Comparison of ENCODE assay signal across 11 cellular contexts in genomic region chr7:26857170-26857533, GRCh38. TPM values are rescaled to one million over a fixed set of nuclear protein-coding genes. Genes with fewer than 3 reads are reported as not detected.
DNase-seq lines count a peak whose midpoint lies in the region; ATAC-seq and TF ChIP-seq lines count a peak whose summit lies in the region.
"Had no signal": no experiment of that assay in that cellular context is flagged by ENCODE, and none has a peak within 500 bp of the region (broad histone marks: within the 10 kb centered on the region; RNA-seq: fewer than 3 reads in every experiment).

No MANE protein-coding gene starts in this region.

- intact Hi-C loops in CD8-positive, alpha-beta T cell (cut with DNase I, micrococcal nuclease), result loop anchor here in 1 of 2 experiments (5.0 kb wide), 1 partner anchor 990 kb away; no protein-coding TSS in a partner anchor
- intact Hi-C loops in naive thymus-derived CD4-positive, alpha-beta T cell (cut with micrococcal nuclease), result loop anchor here in 1 of 2 donors (10.0 kb wide), 1 partner anchor 482 kb away; no protein-coding TSS in a partner anchor
- intact Hi-C loops in activated T-helper 2 cell treated with anti-CD3 and anti-CD28 coated beads, Interferon-gamma antibody, Interleukin-2, Interleukin-4, amounts not matched to agents 10 μg/mL and 5 μg/mL and 100 μg/mL, durations not matched to agents 14 hours and 24 hours and 36 hours (cut with micrococcal nuclease), result loop anchor here (5.0 to 10.0 kb wide), 2 partner anchors 305 to 388 kb away; partner anchors contain the start of gene EVX1

- peaks cover 4% of the 10 kb centered on the region for H3K27me3 ChIP-seq in CD8-positive, alpha-beta T cell (ENCODE audit: insufficient read depth, low read length)
- H3K27me3 ChIP-seq in gastroesophageal sphincter, result no peaks in the 10 kb centered on the region
- H3K27me3 ChIP-seq in naive thymus-derived CD4-positive, alpha-beta T cell (ENCODE audit: control insufficient read depth in 2 of 2, insufficient read depth in 2 of 2, low read length in 2 of 2), result peaks cover 0 to 28% of the 10 kb centered on the region in 2 donors

- DNase-seq in CD8-positive, alpha-beta T cell, result no peak
- DNase-seq in RWPE1 (ENCODE audit: low spot score), result no peak
- no peak for DNase-seq in osteocyte (ENCODE audit: extremely low spot score, unreplicated experiment)
- no peak for DNase-seq in naive thymus-derived CD4-positive, alpha-beta T cell
- no peak for DNase-seq in stimulated activated CD4-positive, alpha-beta T cell treated with anti-CD3 and anti-CD28 coated beads, Interleukin-12 subunit alpha, Interleukin-12 subunit beta, amount 100 ng/mL, for 4 hours
- no peak for DNase-seq in AG20443 (ENCODE audit: low spot score)
- no peak for DNase-seq in activated T-helper 2 cell treated with anti-CD3 and anti-CD28 coated beads, Interferon-gamma antibody, Interleukin-2, Interleukin-4, amounts not matched to agents 10 μg/mL and 5 μg/mL and 100 μg/mL, durations not matched to agents 14 hours and 24 hours and 36 hours (ENCODE audit: low spot score)

- H3K4me3 Mint-ChIP-seq in CD8-positive, alpha-beta T cell, result peak overlapping the region; percentile 11
- peak overlapping the region; percentile 7 for H3K4me3 Mint-ChIP-seq in osteocyte (ENCODE audit: unreplicated experiment)
- H3K4me3 Mint-ChIP-seq in naive thymus-derived CD4-positive, alpha-beta T cell, result peak overlapping the region in 5 of 10 donors; percentile 23 to 70 (median 30)
- H3K4me3 Mint-ChIP-seq in activated T-helper 2 cell treated with anti-CD3 and anti-CD28 coated beads, Interferon-gamma antibody, Interleukin-2, Interleukin-4, amounts not matched to agents 10 μg/mL and 5 μg/mL and 100 μg/mL, durations not matched to agents 14 hours and 24 hours and 36 hours (ENCODE audit: low read depth), result no peak overlapping the region
- H3K4me3 Mint-ChIP-seq: central memory CD8-positive, alpha-beta T cell; T-helper 1 cell treated with Interleukin-12 subunit alpha and Interleukin-12 subunit beta and Interleukin-4 antibody, amounts not matched to agents 30 μg/mL and 1 μg/mL, for 36 hours had no signal

- no peaks in the 10 kb centered on the region for H3K4me1 ChIP-seq in CD8-positive, alpha-beta T cell (ENCODE audit: insufficient read depth, low read length)
- H3K4me1 ChIP-seq in gastroesophageal sphincter, result peaks cover 2 to 73% (median 4%) of the 10 kb centered on the region in 3 donors
- H3K4me1 ChIP-seq in naive thymus-derived CD4-positive, alpha-beta T cell (ENCODE audit: control insufficient read depth in 2 of 2, insufficient read depth in 2 of 2, low read length in 2 of 2), result no peaks in the 10 kb centered on the region
- H3K4me1 ChIP-seq: BLaER1 had no signal

- H3K36me3 ChIP-seq in CD8-positive, alpha-beta T cell (ENCODE audit: insufficient read depth, low read length), result no peaks in the 10 kb centered on the region
- no peaks in the 10 kb centered on the region for H3K36me3 ChIP-seq in gastroesophageal sphincter
- H3K36me3 ChIP-seq in naive thymus-derived CD4-positive, alpha-beta T cell (ENCODE audit: control insufficient read depth in 2 of 3, insufficient read depth in 3 of 3, low read length in 3 of 3), result no peaks in the 10 kb centered on the region
- H3K36me3 ChIP-seq: BLaER1 had no signal

- POLR2A ChIA-PET in CD8-positive, alpha-beta T cell (lab: Charles Lee), result no interaction called here
- POLR2A ChIA-PET in RWPE1 (lab: Yijun Ruan, JAX; ENCODE audit: low non-redundant PET), result no interaction called here
- POLR2A ChIA-PET in naive thymus-derived CD4-positive, alpha-beta T cell (lab: Charles Lee), result no interaction called here

- TF ChIP-seq EP300 in gastroesophageal sphincter (IDR thresholded peaks at IDR 0.05), result no peak

- peaks cover 38% of the 10 kb centered on the region for H3K27me3 Mint-ChIP-seq in CD8-positive, alpha-beta T cell (ENCODE audit: low read depth)
- H3K27me3 Mint-ChIP-seq in osteocyte (ENCODE audit: unreplicated experiment), result peaks cover 69% of the 10 kb centered on the region
- peaks cover 50 to 77% (median 65%) of the 10 kb centered on the region in 5 donors for H3K27me3 Mint-ChIP-seq in naive thymus-derived CD4-positive, alpha-beta T cell
- H3K27me3 Mint-ChIP-seq in activated T-helper 2 cell treated with anti-CD3 and anti-CD28 coated beads, Interferon-gamma antibody, Interleukin-2, Interleukin-4, amounts not matched to agents 10 μg/mL and 5 μg/mL and 100 μg/mL, durations not matched to agents 14 hours and 24 hours and 36 hours (ENCODE audit: low read depth), result peaks cover 62% of the 10 kb centered on the region

- no peak overlapping the region for H3K27ac Mint-ChIP-seq in CD8-positive, alpha-beta T cell
- no peak overlapping the region for H3K27ac Mint-ChIP-seq in osteocyte (ENCODE audit: unreplicated experiment)
- H3K27ac Mint-ChIP-seq in naive thymus-derived CD4-positive, alpha-beta T cell, result no peak overlapping the region
- H3K27ac Mint-ChIP-seq in activated T-helper 2 cell treated with anti-CD3 and anti-CD28 coated beads, Interferon-gamma antibody, Interleukin-2, Interleukin-4, amounts not matched to agents 10 μg/mL and 5 μg/mL and 100 μg/mL, durations not matched to agents 14 hours and 24 hours and 36 hours, result no peak overlapping the region
- H3K27ac Mint-ChIP-seq: T-helper 1 cell treated with Interleukin-12 subunit alpha and Interleukin-12 subunit beta and Interleukin-4 antibody, amounts not matched to agents 30 μg/mL and 1 μg/mL, for 36 hours had no signal

- WGBS in gastroesophageal sphincter (ENCODE audit: low coverage in 1 of 2), 2 donors, result 52 to 55% methylated on average over 6 to 9 of the region's 9 CpGs

- H3K9me3 Mint-ChIP-seq in CD8-positive, alpha-beta T cell, result no peaks in the 10 kb centered on the region
- no peaks in the 10 kb centered on the region for H3K9me3 Mint-ChIP-seq in osteocyte (ENCODE audit: unreplicated experiment)
- peaks cover 0 to 15% (median 0%) of the 10 kb centered on the region in 11 donors for H3K9me3 Mint-ChIP-seq in naive thymus-derived CD4-positive, alpha-beta T cell
- no peaks in the 10 kb centered on the region for H3K9me3 Mint-ChIP-seq in activated T-helper 2 cell treated with anti-CD3 and anti-CD28 coated beads, Interferon-gamma antibody, Interleukin-2, Interleukin-4, amounts not matched to agents 10 μg/mL and 5 μg/mL and 100 μg/mL, durations not matched to agents 14 hours and 24 hours and 36 hours
- H3K9me3 Mint-ChIP-seq: central memory CD8-positive, alpha-beta T cell; T-helper 1 cell treated with Interleukin-12 subunit alpha and Interleukin-12 subunit beta and Interleukin-4 antibody, amounts not matched to agents 30 μg/mL and 1 μg/mL, for 36 hours had no signal

- CTCF ChIA-PET in CD8-positive, alpha-beta T cell (lab: Charles Lee), result interaction anchor here (1.7 kb wide), 1 partner anchor 305 kb away, joined by 7 read pairs; no protein-coding TSS in a partner anchor
- CTCF ChIA-PET in RWPE1 (lab: Yijun Ruan, JAX), result interaction anchor here (0.7 to 5.0 kb wide), 4 partner anchors 238 to 293 kb away, joined by 3 to 34 read pairs (median 4); partner anchors contain the start of gene HOXA5
- CTCF ChIA-PET in naive thymus-derived CD4-positive, alpha-beta T cell (lab: Charles Lee), result interaction anchor here (0.9 kb wide), 1 partner anchor 234 kb away, joined by 3 read pairs; no protein-coding TSS in a partner anchor

- H3K27ac ChIP-seq in CD8-positive, alpha-beta T cell (ENCODE audit: low read depth, low read length), result no peak overlapping the region
- peak overlapping the region; percentile 89 for H3K27ac ChIP-seq in RWPE1
- peak overlapping the region; percentile 35 to 83 (median 81) for H3K27ac ChIP-seq in gastroesophageal sphincter
- H3K27ac ChIP-seq in naive thymus-derived CD4-positive, alpha-beta T cell (ENCODE audit: low read depth, low read length), result no peak overlapping the region
- H3K27ac ChIP-seq: BLaER1 had no signal

- TF ChIP-seq CTCF in CD8-positive, alpha-beta T cell (IDR thresholded peaks at IDR 0.05), result no peak
- TF ChIP-seq CTCF in RWPE1 (conservative IDR thresholded peaks at IDR 0.05; ENCODE audit: low read depth) (no peak), gastroesophageal sphincter (IDR thresholded peaks at IDR 0.05) (no peak), osteocyte (IDR thresholded peaks at IDR 0.05) (no peak)

- peaks cover 8% of the 10 kb centered on the region for H3K4me1 Mint-ChIP-seq in CD8-positive, alpha-beta T cell (ENCODE audit: low read depth)
- peaks cover 4% of the 10 kb centered on the region for H3K4me1 Mint-ChIP-seq in osteocyte (ENCODE audit: unreplicated experiment)
- peaks cover 0 to 13% (median 3%) of the 10 kb centered on the region in 7 donors for H3K4me1 Mint-ChIP-seq in naive thymus-derived CD4-positive, alpha-beta T cell
- peaks cover 4% of the 10 kb centered on the region for H3K4me1 Mint-ChIP-seq in activated T-helper 2 cell treated with anti-CD3 and anti-CD28 coated beads, Interferon-gamma antibody, Interleukin-2, Interleukin-4, amounts not matched to agents 10 μg/mL and 5 μg/mL and 100 μg/mL, durations not matched to agents 14 hours and 24 hours and 36 hours (ENCODE audit: low read depth)

- H3K36me3 Mint-ChIP-seq in CD8-positive, alpha-beta T cell, result no peaks in the 10 kb centered on the region
- no peaks in the 10 kb centered on the region for H3K36me3 Mint-ChIP-seq in osteocyte (ENCODE audit: unreplicated experiment)
- H3K36me3 Mint-ChIP-seq in naive thymus-derived CD4-positive, alpha-beta T cell, result no peaks in the 10 kb centered on the region
- no peaks in the 10 kb centered on the region for H3K36me3 Mint-ChIP-seq in activated T-helper 2 cell treated with anti-CD3 and anti-CD28 coated beads, Interferon-gamma antibody, Interleukin-2, Interleukin-4, amounts not matched to agents 10 μg/mL and 5 μg/mL and 100 μg/mL, durations not matched to agents 14 hours and 24 hours and 36 hours (ENCODE audit: low read depth)

- H3K9me3 ChIP-seq in CD8-positive, alpha-beta T cell (ENCODE audit: low read length), result no peaks in the 10 kb centered on the region
- no peaks in the 10 kb centered on the region for H3K9me3 ChIP-seq in gastroesophageal sphincter
- H3K9me3 ChIP-seq in naive thymus-derived CD4-positive, alpha-beta T cell (ENCODE audit: control insufficient read depth in 2 of 3, low read length in 3 of 3), result no peaks in the 10 kb centered on the region

- ATAC-seq in CD8-positive, alpha-beta T cell, result no peak
- no peak for ATAC-seq in gastroesophageal sphincter
- no peak for ATAC-seq in naive thymus-derived CD4-positive, alpha-beta T cell

- no peak overlapping the region for H3K4me3 ChIP-seq in CD8-positive, alpha-beta T cell (ENCODE audit: low read depth, low read length)
- H3K4me3 ChIP-seq in gastroesophageal sphincter, result peak overlapping the region; percentile 23 to 44
- no peak overlapping the region for H3K4me3 ChIP-seq in naive thymus-derived CD4-positive, alpha-beta T cell (ENCODE audit: low read length)
- H3K4me3 ChIP-seq: BLaER1 had no signal

- TF ChIP-seq POLR2A in gastroesophageal sphincter (IDR thresholded peaks at IDR 0.05), result no peak

RNA-seq across cellular contexts. Expression of gene SKAP2, which starts 7.2 kb away (rescaled TPM):
- total RNA-seq in CD8-positive, alpha-beta T cell, result 1 to 10 TPM; 2.3 to 3.5 TPM
- total RNA-seq in gastroesophageal sphincter, result 10 to 100 TPM; 54.3 to 83.1 (median 76.1) TPM
- 11.7 and 13.7 TPM in 2 replicates for total RNA-seq in osteocyte
- total RNA-seq in naive thymus-derived CD4-positive, alpha-beta T cell, result 10 to 100 TPM in 1 of 5 experiments, 1 to 10 TPM in 4; 2.7 to 31.4 (median 5.1) TPM
- polyA plus RNA-seq in naive thymus-derived CD4-positive, alpha-beta T cell, result 1 to 10 TPM; 2.9 to 3.1 TPM
- 8.2 and 9.2 TPM in 2 replicates for total RNA-seq in activated T-helper 2 cell treated with anti-CD3 and anti-CD28 coated beads, Interferon-gamma antibody, Interleukin-2, Interleukin-4, amounts not matched to agents 10 μg/mL and 5 μg/mL and 100 μg/mL, durations not matched to agents 14 hours and 24 hours and 36 hours

Comparison
In these comparisons a context has a peak if more than half of its experiments do, and no peak if none do; other contexts are left out.
1. H3K27ac ChIP-seq: peak in RWPE1 (single experiment) and gastroesophageal sphincter (4 of 4); none in CD8-positive, alpha-beta T cell (single experiment) and naive thymus-derived CD4-positive, alpha-beta T cell (single experiment).
2. H3K4me3 ChIP-seq: peak in gastroesophageal sphincter (2 of 2); none in CD8-positive, alpha-beta T cell (single experiment) and naive thymus-derived CD4-positive, alpha-beta T cell (single experiment).